In genomic region chr1:1177452-1178206, GRCh38 we compare ENCODE assay signal across 16 cellular contexts. TPM values are rescaled to one million over a fixed set of nuclear protein-coding genes. Genes with fewer than 3 reads are reported as not detected.
"Had no signal": no experiment of that assay in that cellular context is flagged by ENCODE, and none has a peak within 500 bp of the region (broad histone marks: within the 10 kb centered on the region; RNA-seq: fewer than 3 reads in every experiment).

No MANE protein-coding gene starts in this region.

- DNase-seq: activated CD4-positive, CD25-positive, alpha-beta regulatory T cell treated with anti-CD3 and anti-CD28 coated beads, Interleukin-2, amount 50 U/mL, for 72 hours; anterior cingulate cortex; brain microvascular endothelial cell; stimulated activated CD4-positive, alpha-beta T cell treated with anti-CD3 and anti-CD28 coated beads, Interleukin-15, amount 100 ng/mL, for 24 hours; stimulated activated CD4-positive, alpha-beta T cell treated with anti-CD3 and anti-CD28 coated beads, Interleukin-4, amount 100 ng/mL, for 1 hour; stimulated activated naive CD4-positive, alpha-beta T cell; substantia nigra; uterus had no signal

- H3K9me3 ChIP-seq: pancreas, tibial nerve, uterus had no signal

- H3K27me3 ChIP-seq: hepatocyte, pancreas had no signal

- H3K36me3 ChIP-seq: brain microvascular endothelial cell, pancreas, tibial nerve, uterus had no signal

- H3K27ac ChIP-seq: brain microvascular endothelial cell, hepatocyte, pancreas, tibial nerve, uterus had no signal

- H3K4me3 ChIP-seq: hepatocyte, lung, pancreas, tibial nerve, uterus had no signal

- ATAC-seq: pancreas had no signal

- H3K4me1 ChIP-seq: pancreas, uterus had no signal

- FAIRE-seq: keratinocyte, pancreas had no signal

RNA-seq across cellular contexts. Expression of gene TTLL10, which starts 3.9 kb away (rescaled TPM):
- total RNA-seq: activated CD8-positive, alpha-beta memory T cell treated with anti-CD3 and anti-CD28 coated beads for 36 hours; hepatocyte; myocyte; neural crest cell; tibial nerve had no signal
- polyA plus RNA-seq: keratinocyte had no signal

RNA-seq across cellular contexts. Expression of gene TNFRSF18, which starts 28.8 kb away (rescaled TPM):
- total RNA-seq: hepatocyte, myocyte, neural crest cell had no signal

RNA-seq across cellular contexts. Expression of gene TNFRSF4, which starts 36.3 kb away (rescaled TPM):
- total RNA-seq: hepatocyte, myocyte had no signal
- polyA plus RNA-seq: hepatocyte, keratinocyte had no signal
